In the genomic region with DNA sequence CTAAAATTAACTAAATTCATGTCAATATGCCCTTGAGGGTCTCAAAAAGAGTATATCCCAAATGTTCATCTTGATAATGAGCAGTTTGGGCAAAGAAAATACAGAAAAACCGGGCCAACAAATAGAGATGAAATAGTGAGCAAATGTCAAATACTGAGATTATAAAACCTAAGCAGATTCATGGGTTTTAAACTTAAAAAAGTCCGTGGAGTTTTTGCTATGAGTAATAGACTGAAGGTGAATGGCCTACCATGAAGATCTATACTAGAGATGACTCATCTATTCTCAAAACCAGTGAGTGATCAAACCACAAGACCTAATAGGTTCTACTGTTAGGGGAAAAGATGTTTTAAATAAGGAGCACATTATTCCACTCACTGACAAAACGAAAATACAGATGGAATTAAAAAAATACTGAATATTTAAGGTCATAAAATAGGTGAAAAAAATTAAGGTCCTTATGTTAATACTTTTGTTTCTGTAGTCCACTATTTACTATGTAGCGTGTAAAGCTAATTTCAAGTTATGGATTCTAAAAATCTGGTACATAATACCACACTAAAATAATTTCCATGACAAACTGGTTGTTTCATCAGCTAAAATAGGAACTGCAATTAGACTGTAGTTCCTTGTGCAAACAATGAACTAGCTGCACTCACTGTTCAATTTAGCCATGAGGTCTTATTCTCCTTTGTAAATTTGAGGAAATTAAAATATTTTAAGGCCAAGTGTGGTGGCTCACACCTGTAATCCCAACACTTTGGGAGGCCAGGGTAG, we compare ENCODE assay signal across 8 cellular contexts. TPM values are rescaled to one million over a fixed set of nuclear protein-coding genes. Genes with fewer than 3 reads are reported as not detected.
A peak's percentile ranks its signal among the peaks of the same experiment; 100 is the strongest.
DNase-seq lines count a peak whose midpoint lies in the region; ATAC-seq, FAIRE-seq and TF ChIP-seq lines count a peak whose summit lies in the region.

No MANE protein-coding gene starts in this region.

- POLR2A ChIA-PET in CD8-positive, alpha-beta memory T cell (lab: Charles Lee), result interaction anchor here (0.6 to 2.0 kb wide), 3 partner anchors 10 to 1282 kb away, joined by 3 to 8 read pairs (median 3); no protein-coding TSS in a partner anchor

- no peak overlapping the region for H3K27ac ChIP-seq in CD8-positive, alpha-beta memory T cell (ENCODE audit: low read depth, low read length)
- H3K27ac ChIP-seq in kidney (ENCODE audit: low read depth in 2 of 2, low read length in 2 of 2), result peak overlapping the region; percentile 10 to 15

- peaks cover 0 to 2% of the 10 kb centered on the region in 2 donors for H3K27me3 Mint-ChIP-seq in CD8-positive, alpha-beta memory T cell
- no peaks in the 10 kb centered on the region for H3K27me3 Mint-ChIP-seq in activated T-helper 2 cell treated with anti-CD3 and anti-CD28 coated beads, Interferon-gamma antibody, Interleukin-2, Interleukin-4, amounts not matched to agents 10 μg/mL and 5 μg/mL and 100 μg/mL, durations not matched to agents 14 hours and 24 hours and 36 hours (ENCODE audit: low read depth)

- H3K4me3 ChIP-seq in CD8-positive, alpha-beta memory T cell (ENCODE audit: low read length), result peak overlapping the region; percentile 19
- H3K4me3 ChIP-seq in kidney (ENCODE audit: low read length in 2 of 2), result no peak overlapping the region

- H3K27me3 ChIP-seq in CD8-positive, alpha-beta memory T cell (ENCODE audit: insufficient read depth, low read length, poor library complexity, severe bottlenecking), result no peaks in the 10 kb centered on the region

- peaks cover 76 to 79% (median 78%) of the 10 kb centered on the region in 3 donors for H3K4me1 Mint-ChIP-seq in CD8-positive, alpha-beta memory T cell
- H3K4me1 Mint-ChIP-seq in activated T-helper 2 cell treated with anti-CD3 and anti-CD28 coated beads, Interferon-gamma antibody, Interleukin-2, Interleukin-4, amounts not matched to agents 10 μg/mL and 5 μg/mL and 100 μg/mL, durations not matched to agents 14 hours and 24 hours and 36 hours (ENCODE audit: low read depth), result peaks cover 57% of the 10 kb centered on the region

- peaks cover 18 to 86% (median 34%) of the 10 kb centered on the region in 3 donors for H3K36me3 Mint-ChIP-seq in CD8-positive, alpha-beta memory T cell
- peaks cover 97% of the 10 kb centered on the region for H3K36me3 Mint-ChIP-seq in activated T-helper 2 cell treated with anti-CD3 and anti-CD28 coated beads, Interferon-gamma antibody, Interleukin-2, Interleukin-4, amounts not matched to agents 10 μg/mL and 5 μg/mL and 100 μg/mL, durations not matched to agents 14 hours and 24 hours and 36 hours (ENCODE audit: low read depth)

- H3K4me1 ChIP-seq in CD8-positive, alpha-beta memory T cell (ENCODE audit: insufficient read depth, low read length), result peaks cover 70% of the 10 kb centered on the region
- H3K4me1 ChIP-seq in kidney (ENCODE audit: control insufficient read depth in 1 of 2, insufficient read depth in 1 of 2, low read depth in 1 of 2, low read length in 2 of 2), result peaks cover 19 to 20% of the 10 kb centered on the region in 2 donors

- peak in 1 of 5 donors; percentile 45 for DNase-seq in CD8-positive, alpha-beta memory T cell
- DNase-seq in activated T-helper 2 cell treated with anti-CD3 and anti-CD28 coated beads, Interferon-gamma antibody, Interleukin-2, Interleukin-4, amounts not matched to agents 10 μg/mL and 5 μg/mL and 100 μg/mL, durations not matched to agents 14 hours and 24 hours and 36 hours (ENCODE audit: low spot score), result no peak
- DNase-seq in kidney, result no peak
- no peak for DNase-seq in hippocampal formation (lab: John Stamatoyannopoulos, UW)
- DNase-seq in pons (ENCODE audit: low spot score), result no peak
- DNase-seq in HK-2 (ENCODE audit: unreplicated experiment), result no peak

- peaks cover 54% of the 10 kb centered on the region for H3K36me3 ChIP-seq in CD8-positive, alpha-beta memory T cell (ENCODE audit: insufficient read depth, low read length)
- peaks cover 12 to 26% of the 10 kb centered on the region in 2 donors for H3K36me3 ChIP-seq in kidney (ENCODE audit: control insufficient read depth in 1 of 2, insufficient read depth in 2 of 2, low read length in 2 of 2)

- TF ChIP-seq CTCF in kidney (IDR thresholded peaks at IDR 0.05; ENCODE audit: borderline replicate concordance, extremely low read depth, insufficient read depth), result no peak

- H3K9ac ChIP-seq in kidney (ENCODE audit: low read length in 2 of 2), result no peak overlapping the region

- peaks cover 0 to 2% (median 0%) of the 10 kb centered on the region in 5 donors for H3K9me3 Mint-ChIP-seq in CD8-positive, alpha-beta memory T cell
- H3K9me3 Mint-ChIP-seq in activated T-helper 2 cell treated with anti-CD3 and anti-CD28 coated beads, Interferon-gamma antibody, Interleukin-2, Interleukin-4, amounts not matched to agents 10 μg/mL and 5 μg/mL and 100 μg/mL, durations not matched to agents 14 hours and 24 hours and 36 hours, result no peaks in the 10 kb centered on the region

- intact Hi-C loops in activated T-helper 2 cell treated with anti-CD3 and anti-CD28 coated beads, Interferon-gamma antibody, Interleukin-2, Interleukin-4, amounts not matched to agents 10 μg/mL and 5 μg/mL and 100 μg/mL, durations not matched to agents 14 hours and 24 hours and 36 hours (cut with micrococcal nuclease), result loop anchor here (1.0 to 10.0 kb wide), 4 partner anchors 35 to 251 kb away; partner anchors contain the start of gene METTL3
- intact Hi-C loops in kidney (cut with DNase I), result no loop called here

- CTCF ChIA-PET in CD8-positive, alpha-beta memory T cell (lab: Charles Lee), result interaction anchor here (1.1 to 1.6 kb wide), 4 partner anchors 10 to 213 kb away, joined by 3 to 4 read pairs (median 4); no protein-coding TSS in a partner anchor

- no peak for FAIRE-seq in kidney (lab: Jason Lieb, UNC)

- peak overlapping the region; percentile 97 to 100 (median 99) for H3K4me3 Mint-ChIP-seq in CD8-positive, alpha-beta memory T cell
- H3K4me3 Mint-ChIP-seq in activated T-helper 2 cell treated with anti-CD3 and anti-CD28 coated beads, Interferon-gamma antibody, Interleukin-2, Interleukin-4, amounts not matched to agents 10 μg/mL and 5 μg/mL and 100 μg/mL, durations not matched to agents 14 hours and 24 hours and 36 hours (ENCODE audit: low read depth), result peak overlapping the region; percentile 99

- peak overlapping the region; percentile 62 to 100 (median 83) for H3K27ac Mint-ChIP-seq in CD8-positive, alpha-beta memory T cell
- peak overlapping the region; percentile 96 for H3K27ac Mint-ChIP-seq in activated T-helper 2 cell treated with anti-CD3 and anti-CD28 coated beads, Interferon-gamma antibody, Interleukin-2, Interleukin-4, amounts not matched to agents 10 μg/mL and 5 μg/mL and 100 μg/mL, durations not matched to agents 14 hours and 24 hours and 36 hours

- H3K9me3 ChIP-seq in CD8-positive, alpha-beta memory T cell (ENCODE audit: low read length), result no peaks in the 10 kb centered on the region
- H3K9me3 ChIP-seq in kidney (ENCODE audit: control insufficient read depth in 1 of 2, low read length in 2 of 2), result no peaks in the 10 kb centered on the region

- ATAC-seq in GM19467 (IDR thresholded peaks at IDR 0.05; ENCODE audit: unreplicated experiment) (peak; percentile 61), HG03521 (IDR thresholded peaks at IDR 0.05; ENCODE audit: unreplicated experiment) (peak; percentile 62)

RNA-seq across cellular contexts. Expression of gene HNRNPC, which starts 5.0 kb away (rescaled TPM):
- 1,000 to 10,000 TPM; 1,158 to 1,180 TPM for total RNA-seq in CD8-positive, alpha-beta memory T cell
- polyA plus RNA-seq in CD8-positive, alpha-beta memory T cell, result 700 TPM
- total RNA-seq in activated T-helper 2 cell treated with anti-CD3 and anti-CD28 coated beads, Interferon-gamma antibody, Interleukin-2, Interleukin-4, amounts not matched to agents 10 μg/mL and 5 μg/mL and 100 μg/mL, durations not matched to agents 14 hours and 24 hours and 36 hours, result 972 and 976 TPM in 2 replicates
- 398 TPM for total RNA-seq in kidney
- polyA plus RNA-seq in kidney (ENCODE audit: insufficient read depth, low read depth, low replicate concordance), result 462 TPM

RNA-seq across cellular contexts. Expression of gene RPGRIP1, which starts 15.7 kb away (rescaled TPM):
- not detected for total RNA-seq in CD8-positive, alpha-beta memory T cell
- polyA plus RNA-seq in CD8-positive, alpha-beta memory T cell, result not detected
- total RNA-seq in activated T-helper 2 cell treated with anti-CD3 and anti-CD28 coated beads, Interferon-gamma antibody, Interleukin-2, Interleukin-4, amounts not matched to agents 10 μg/mL and 5 μg/mL and 100 μg/mL, durations not matched to agents 14 hours and 24 hours and 36 hours, result not detected in 2 replicates
- 0.47 TPM for total RNA-seq in kidney
- polyA plus RNA-seq in kidney (ENCODE audit: insufficient read depth, low read depth, low replicate concordance), result not detected
